Comparison of ENCODE assay signal across 8 cellular contexts in genomic region chr19:4229179-4229931, GRCh38. TPM values are rescaled to one million over a fixed set of nuclear protein-coding genes. Genes with fewer than 3 reads are reported as not detected.
A peak's percentile ranks its signal among the peaks of the same experiment; 100 is the strongest.
DNase-seq lines count a peak whose midpoint lies in the region; ATAC-seq and TF ChIP-seq lines count a peak whose summit lies in the region.

Gene EBI3, plus strand, starts transcription at chr19:4229523. Its CDS starts 28 bp downstream, at chr19:4229551.

- peak within 1 kb of the TSS; percentile 86 for H3K27ac Mint-ChIP-seq in activated CD4-positive, alpha-beta T cell treated with anti-CD3 and anti-CD28 coated beads for 36 hours
- H3K27ac Mint-ChIP-seq in T-helper 17 cell, result no peak within 1 kb of the TSS

- ATAC-seq in activated CD4-positive, alpha-beta T cell treated with anti-CD3 and anti-CD28 coated beads for 36 hours, result peak; percentile 86
- ATAC-seq in HG02678 (IDR thresholded peaks at IDR 0.05; ENCODE audit: unreplicated experiment) (peak; percentile 55), T-helper 17 cell (peak; percentile 64)

- POLR2A ChIA-PET in activated CD4-positive, alpha-beta T cell treated with anti-CD3 and anti-CD28 coated beads for 36 hours (lab: Charles Lee), result interaction anchor here (0.5 to 0.6 kb wide), 2 partner anchors 18 to 242 kb away, joined by 5 to 6 read pairs; partner anchors contain the start of gene YJU2

- intact Hi-C loops in activated CD4-positive, alpha-beta T cell treated with anti-CD3 and anti-CD28 coated beads for 36 hours (cut with DNase I, micrococcal nuclease), result loop anchor here (1.0 to 2.0 kb wide), 3 partner anchors 17 to 73 kb away; partner anchors contain the start of genes YJU2 (in 2 of the 2) and TMIGD2 (in 1 of the 2)

- H3K36me3 Mint-ChIP-seq in activated CD4-positive, alpha-beta T cell treated with anti-CD3 and anti-CD28 coated beads for 36 hours (ENCODE audit: low read depth), result no peaks in the 10 kb centered on the region
- no peaks in the 10 kb centered on the region for H3K36me3 Mint-ChIP-seq in T-helper 17 cell (ENCODE audit: low read depth)

- H3K4me3 Mint-ChIP-seq in activated CD4-positive, alpha-beta T cell treated with anti-CD3 and anti-CD28 coated beads for 36 hours, result no peak within 1 kb of the TSS
- H3K4me3 Mint-ChIP-seq in T-helper 17 cell, result no peak within 1 kb of the TSS

- no peaks in the 10 kb centered on the region for H3K9me3 ChIP-seq in T-helper 17 cell (ENCODE audit: control insufficient read depth, low read length, poor library complexity, severe bottlenecking)

- peak; percentile 88 for DNase-seq in activated CD4-positive, alpha-beta T cell treated with anti-CD3 and anti-CD28 coated beads for 36 hours
- no peak for DNase-seq in activated CD4-positive, alpha-beta T cell treated with anti-CD3 and anti-CD28 coated beads for 1 hour
- DNase-seq in T-helper 17 cell, result no peak
- DNase-seq in fibroblast of mammary gland (ENCODE audit: low read depth), result peak; percentile 24
- peak; percentile 41 for DNase-seq in smooth muscle cell of the brain vasculature (ENCODE audit: low read depth, low spot score)
- no peak for DNase-seq in SIG-M5 (lab: John Stamatoyannopoulos, UW)
- DNase-seq in ureter (ENCODE audit: low spot score), result no peak

- H3K4me3 ChIP-seq in fibroblast of mammary gland (ENCODE audit: control insufficient read depth, low read depth, low read length), result no peak within 1 kb of the TSS

- peaks cover 9% of the 10 kb centered on the region for H3K4me1 Mint-ChIP-seq in activated CD4-positive, alpha-beta T cell treated with anti-CD3 and anti-CD28 coated beads for 36 hours
- peaks cover 4% of the 10 kb centered on the region for H3K4me1 Mint-ChIP-seq in T-helper 17 cell

- no peaks in the 10 kb centered on the region for H3K9me3 Mint-ChIP-seq in activated CD4-positive, alpha-beta T cell treated with anti-CD3 and anti-CD28 coated beads for 36 hours (ENCODE audit: low read depth)

- H3K27me3 Mint-ChIP-seq in activated CD4-positive, alpha-beta T cell treated with anti-CD3 and anti-CD28 coated beads for 36 hours, result peaks cover 6% of the 10 kb centered on the region
- peaks cover 3% of the 10 kb centered on the region for H3K27me3 Mint-ChIP-seq in T-helper 17 cell

- TF ChIP-seq CTCF in fibroblast of mammary gland (conservative IDR thresholded peaks at IDR 0.05; ENCODE audit: control insufficient read depth, insufficient read depth, low read depth, low read length), result no peak

- CTCF ChIA-PET in activated CD4-positive, alpha-beta T cell treated with anti-CD3 and anti-CD28 coated beads for 36 hours (lab: Charles Lee), result interaction anchor here (0.6 to 1.2 kb wide), 6 partner anchors 11 to 242 kb away, joined by 3 to 5 read pairs (median 4); partner anchors contain the start of gene YJU2

RNA-seq across cellular contexts. Expression of gene EBI3, which starts in this region (rescaled TPM):
- total RNA-seq in activated CD4-positive, alpha-beta T cell treated with anti-CD3 and anti-CD28 coated beads for 36 hours, result 10 to 100 TPM; 14.5 to 16.8 TPM
- total RNA-seq in T-helper 17 cell (not detected), ureter (1.5 TPM)

Comparison
In these comparisons a context has a peak if more than half of its experiments do, and no peak if none do; other contexts are left out.
1. DNase-seq: peak in activated CD4-positive, alpha-beta T cell treated with anti-CD3 and anti-CD28 coated beads for 36 hours (single experiment), fibroblast of mammary gland (single experiment) and smooth muscle cell of the brain vasculature (single experiment); none in activated CD4-positive, alpha-beta T cell treated with anti-CD3 and anti-CD28 coated beads for 1 hour (single experiment), T-helper 17 cell (0 of 3), SIG-M5 (single experiment) and ureter (single experiment).
2. Peak in ATAC-seq in T-helper 17 cell; RNA of the gene not detected or under 1 TPM.
3. Peak in every context shown above with its lines, with median percentiles within 50 percentile points of each other: ATAC-seq.